23 cellular contexts compared by ENCODE assay signal in the genomic region with DNA sequence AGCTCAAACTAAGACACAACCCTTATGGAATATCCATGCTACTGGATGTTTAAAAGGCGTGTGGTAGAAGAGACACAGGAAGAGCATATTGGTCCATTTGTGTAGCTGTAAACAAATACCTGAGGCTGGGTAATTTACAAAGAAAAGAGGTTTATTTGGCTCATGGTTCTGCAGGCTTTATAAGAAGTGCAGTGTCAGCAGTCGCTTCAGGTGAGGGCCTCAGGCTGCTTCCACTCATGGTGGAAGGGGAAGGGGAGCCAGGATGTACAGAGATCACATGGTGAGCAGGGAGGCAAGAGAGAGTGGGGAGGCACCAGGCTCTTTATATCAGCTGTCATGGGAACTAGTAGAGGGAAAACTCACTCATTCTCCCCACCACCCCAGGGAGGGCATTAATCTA. TPM values are rescaled to one million over a fixed set of nuclear protein-coding genes. Genes with fewer than 3 reads are reported as not detected.
"Had no signal": no experiment of that assay in that cellular context is flagged by ENCODE, and none has a peak within 500 bp of the region (broad histone marks: within the 10 kb centered on the region; RNA-seq: fewer than 3 reads in every experiment).

No MANE protein-coding gene starts in this region.

- ATAC-seq: effector memory CD8-positive, alpha-beta T cell; foreskin keratinocyte; gastroesophageal sphincter; heart left ventricle; left cardiac atrium; left lung; left ventricle myocardium superior; lower lobe of right lung; mucosa of descending colon had no signal

- DNase-seq: colonic mucosa; cortex of kidney; effector CD8-positive, alpha-beta T cell; effector memory CD8-positive, alpha-beta T cell; foreskin keratinocyte; heart left ventricle; hypothalamus; immature natural killer cell; left cardiac atrium; left lung; left ventricle myocardium superior; lower lobe of right lung; mesenchymal stem cell; mucosa of descending colon; naive B cell had no signal

- FAIRE-seq: endothelial cell of umbilical vein, frontal cortex, keratinocyte had no signal

- H3K4me2 ChIP-seq: hepatocyte had no signal

- H3K27me3 ChIP-seq: colonic mucosa, esophagus muscularis mucosa, foreskin keratinocyte, gastroesophageal sphincter, heart left ventricle, hepatocyte, left lung had no signal

- H3K79me2 ChIP-seq: hepatocyte had no signal

- H3K9me3 ChIP-seq: colonic mucosa, esophagus muscularis mucosa, gastroesophageal sphincter, heart left ventricle, left lung, lower lobe of right lung, mucosa of descending colon had no signal

- H2AFZ ChIP-seq: hepatocyte had no signal

- H3K4me1 Mint-ChIP-seq: immature natural killer cell, mesothelial cell of epicardium, naive B cell had no signal

- H3K9me3 Mint-ChIP-seq: dendritic cell treated with granulocyte-macrophage colony-stimulating factor and Interleukin-4, amounts not matched to agents 40 ng/mL and 50 ng/mL, for 4 days; effector memory CD8-positive, alpha-beta T cell; immature natural killer cell had no signal

- H3K4me1 ChIP-seq: colonic mucosa, foreskin keratinocyte, gastroesophageal sphincter, left lung had no signal

- H3K27ac Mint-ChIP-seq: dendritic cell treated with granulocyte-macrophage colony-stimulating factor and Interleukin-4, amounts not matched to agents 40 ng/mL and 50 ng/mL, for 4 days; effector memory CD8-positive, alpha-beta T cell; immature natural killer cell; mesothelial cell of epicardium; naive B cell had no signal

- H3K27ac ChIP-seq: colonic mucosa, esophagus muscularis mucosa, foreskin keratinocyte, gastroesophageal sphincter, heart left ventricle, hepatocyte, left lung, lower lobe of right lung had no signal

- H3K36me3 Mint-ChIP-seq: immature natural killer cell, mesothelial cell of epicardium, naive B cell had no signal

- H3K4me3 Mint-ChIP-seq: dendritic cell treated with granulocyte-macrophage colony-stimulating factor and Interleukin-4, amounts not matched to agents 40 ng/mL and 50 ng/mL, for 4 days; effector memory CD8-positive, alpha-beta T cell; immature natural killer cell; mesothelial cell of epicardium; naive B cell had no signal

- H3K36me3 ChIP-seq: colonic mucosa, esophagus muscularis mucosa, gastroesophageal sphincter, heart left ventricle, left lung, lower lobe of right lung had no signal

- H3K4me3 ChIP-seq: colonic mucosa, esophagus muscularis mucosa, gastroesophageal sphincter, heart left ventricle, hepatocyte, left lung, lower lobe of right lung, mucosa of descending colon had no signal

RNA-seq across cellular contexts. Expression of gene CSNK2A3, which starts 31.8 kb away (rescaled TPM):
- total RNA-seq: endothelial cell of umbilical vein had no signal
